21 cellular contexts compared by ENCODE assay signal in genomic region chr7:116726149-116726548, GRCh38.
"Had no signal": no experiment of that assay in that cellular context is flagged by ENCODE, and none has a peak within 500 bp of the region (broad histone marks: within the 10 kb centered on the region; RNA-seq: fewer than 3 reads in every experiment).

No MANE protein-coding gene starts in this region.

- ATAC-seq: body of pancreas; left ventricle myocardium superior; right cardiac atrium; stimulated activated naive CD8-positive, alpha-beta T cell treated with anti-CD3 and anti-CD28 coated beads, Interleukin-15, Interleukin-2, amounts not matched to agents 100 U/mL and 50 U/mL, for 24 hours; upper lobe of right lung had no signal

- H3K36me3 ChIP-seq: esophagus squamous epithelium, prostate gland, suprapubic skin, upper lobe of right lung had no signal

- H3K9me3 ChIP-seq: body of pancreas, esophagus squamous epithelium, prostate gland, suprapubic skin, upper lobe of right lung had no signal

- H3K27me3 ChIP-seq: body of pancreas, esophagus squamous epithelium, suprapubic skin, upper lobe of right lung had no signal

- H3K4me3 ChIP-seq: body of pancreas, esophagus squamous epithelium, prostate gland, suprapubic skin, upper lobe of right lung had no signal

- H3K27ac ChIP-seq: body of pancreas, prostate gland, suprapubic skin, upper lobe of right lung had no signal

- H3K4me1 ChIP-seq: prostate gland had no signal

- DNase-seq: activated CD4-positive, alpha-beta T cell treated with anti-CD3 and anti-CD28 coated beads, Interleukin-2, amount 50 U/mL, for 1 hour; activated naive CD8-positive, alpha-beta T cell treated with anti-CD3 and anti-CD28 coated beads for 36 hours; amygdala; body of pancreas; caudate nucleus; esophagus squamous epithelium; glutamatergic neuron; hypothalamus; kidney; left ventricle myocardium superior; mesenchymal stem cell; nucleus accumbens; right cardiac atrium; small intestine; stimulated activated CD4-positive, alpha-beta T cell treated with anti-CD3 and anti-CD28 coated beads, Interleukin-4, amount 100 ng/mL, for 4 hours; stimulated activated CD8-positive, alpha-beta memory T cell treated with anti-CD3 and anti-CD28 coated beads, Interleukin-4, amount 100 ng/mL, for 48 hours; stimulated activated naive CD8-positive, alpha-beta T cell treated with anti-CD3 and anti-CD28 coated beads, Interleukin-15, Interleukin-2, amounts not matched to agents 100 U/mL and 50 U/mL, for 24 hours; T-helper 9 cell; upper lobe of right lung had no signal
